Comparison of ENCODE assay signal across 15 cellular contexts in genomic region chr13:98785405-98785804, GRCh38. TPM values are rescaled to one million over a fixed set of nuclear protein-coding genes. Genes with fewer than 3 reads are reported as not detected.
DNase-seq lines count a peak whose midpoint lies in the region; ATAC-seq, FAIRE-seq and TF ChIP-seq lines count a peak whose summit lies in the region.
"Had no signal": no experiment of that assay in that cellular context is flagged by ENCODE, and none has a peak within 500 bp of the region (broad histone marks: within the 10 kb centered on the region; RNA-seq: fewer than 3 reads in every experiment).

No MANE protein-coding gene starts in this region.

- no peak for TF ChIP-seq EP300 in HepG2 (IDR thresholded peaks at IDR 0.05; ENCODE audit: low read depth in 2 of 2, low read length in 2 of 2)
- TF ChIP-seq EP300 in HepG2 (CRISPR knock-in tag; IDR thresholded peaks at IDR 0.05; ENCODE audit: borderline replicate concordance) = no peak

- DNase-seq in right lobe of liver (no peak), HepG2 (ENCODE audit: low spot score) (no peak), foreskin keratinocyte (peak in 1 of 2 donors; percentile 20), mesenteric fat pad (ENCODE audit: low spot score) (peak; percentile 79), MM.1S (no peak), WTC11 (ENCODE audit: low spot score) (no peak), small intestine (no peak)
- DNase-seq: ACHN; CD4-positive, CD25-positive, alpha-beta regulatory T cell; DMS53; GM23248; H7 had no signal

- CTCF ChIA-PET in HepG2 (lab: Yijun Ruan, JAX; ENCODE audit: low intra/inter-chr PET ratio, low total read pairs) = no interaction called here
- CTCF ChIA-PET in WTC11 (lab: Charles Lee) = no interaction called here

- ATAC-seq in right lobe of liver = peak; percentile 13 to 24 (median 23)
- ATAC-seq in HepG2 = no peak
- peak; percentile 12 for ATAC-seq in foreskin keratinocyte
- no peak for ATAC-seq in WTC11

- H3K4me2 ChIP-seq in HepG2 (ENCODE audit: low read depth, low read length) (no peak overlapping the region), MM.1S (ENCODE audit: low read depth, low read length) (no peak overlapping the region)

- no peaks in the 10 kb centered on the region; the same call in 1 of the 2 replicates for H3K27me3 Mint-ChIP-seq in WTC11 (ENCODE audit: low read depth)

- TF ChIP-seq CTCF in right lobe of liver (IDR thresholded peaks at IDR 0.05) (no peak), HepG2 (CRISPR knock-in tag; IDR thresholded peaks at IDR 0.05) (no peak), foreskin keratinocyte (conservative IDR thresholded peaks at IDR 0.05) (no peak), MM.1S (IDR thresholded peaks at IDR 0.05; ENCODE audit: low read length) (no peak), WTC11 (IDR thresholded peaks at IDR 0.05) (no peak)

- no peaks in the 10 kb centered on the region for H3F3A ChIP-seq in MM.1S (ENCODE audit: insufficient read depth, low read length)

- POLR2A ChIA-PET in HepG2 (lab: Yijun Ruan, JAX) (no interaction called here), WTC11 (lab: Charles Lee) (no interaction called here)

- H3K79me2 ChIP-seq in HepG2 (ENCODE audit: insufficient read depth, low read length) (no peaks in the 10 kb centered on the region), MM.1S (ENCODE audit: low read length) (no peaks in the 10 kb centered on the region)

- H3K27ac ChIP-seq in right lobe of liver = peak overlapping the region in 1 of 3 donors; percentile 37
- H3K27ac ChIP-seq in HepG2 (ENCODE audit: extremely low read length, insufficient read depth, low read length) = no peak overlapping the region
- H3K27ac ChIP-seq in foreskin keratinocyte = no peak overlapping the region
- H3K27ac ChIP-seq in MM.1S (ENCODE audit: low read length) = no peak overlapping the region
- no peak overlapping the region for H3K27ac ChIP-seq in small intestine (ENCODE audit: low read depth in 1 of 2, low read length in 1 of 2)
- H3K27ac ChIP-seq: GM23248 had no signal

- no peaks in the 10 kb centered on the region for H3K9me2 ChIP-seq in MM.1S (replicated peaks; ENCODE audit: insufficient read depth, low read length)

- no peak for TF ChIP-seq RAD21 in HepG2 (CRISPR knock-in tag; IDR thresholded peaks at IDR 0.05)

- intact Hi-C loops in right lobe of liver (cut with DNase I) (no loop called here), HepG2 (cut with micrococcal nuclease; ENCODE audit: unreplicated experiment) (no loop called here)

- in situ Hi-C loops in HepG2 (cut with HindIII; ENCODE audit: extremely low pct_ligation_motif_present, low pct_unique_long_range_greater_than_20kb) = no loop called here

- H3K27me3 ChIP-seq in right lobe of liver (no peaks in the 10 kb centered on the region), HepG2 (ENCODE audit: control insufficient read depth in 1 of 2, insufficient read depth in 2 of 2, low read length in 2 of 2) (peaks cover 0 to 19% of the 10 kb centered on the region in 2 experiments; a peak in 3 of 5 replicates), foreskin keratinocyte (peaks cover 14% of the 10 kb centered on the region), MM.1S (replicated peaks; ENCODE audit: insufficient read depth, low read length) (no peaks in the 10 kb centered on the region), small intestine (ENCODE audit: control insufficient read depth in 2 of 2, insufficient read depth in 2 of 2, low read length in 2 of 2) (peaks cover 0 to 3% of the 10 kb centered on the region in 2 donors)
- H3K27me3 ChIP-seq: BLaER1 treated with 17β-estradiol and CSF1 and Interleukin-3, amounts not matched to agents 10 nM and 100 nM had no signal

- no peaks in the 10 kb centered on the region for H4K20me1 ChIP-seq in HepG2 (ENCODE audit: insufficient read depth, low read length)
- H4K20me1 ChIP-seq in MM.1S (ENCODE audit: insufficient read depth, low read length) = no peaks in the 10 kb centered on the region
- H4K20me1 ChIP-seq: BLaER1 treated with 17β-estradiol and CSF1 and Interleukin-3, amounts not matched to agents 10 nM and 100 nM had no signal

- no peaks in the 10 kb centered on the region for H3K36me3 ChIP-seq in right lobe of liver
- no peaks in the 10 kb centered on the region for H3K36me3 ChIP-seq in HepG2 (replicated peaks in 1 of 2; ENCODE audit: control insufficient read depth in 1 of 2, insufficient read depth in 2 of 2, low read length in 2 of 2)
- no peaks in the 10 kb centered on the region for H3K36me3 ChIP-seq in MM.1S (replicated peaks; ENCODE audit: insufficient read depth, low read length)
- H3K36me3 ChIP-seq in small intestine (ENCODE audit: control insufficient read depth in 2 of 2, insufficient read depth in 2 of 2, low read length in 2 of 2) = no peaks in the 10 kb centered on the region
- H3K36me3 ChIP-seq: BLaER1 treated with 17β-estradiol and CSF1 and Interleukin-3, amounts not matched to agents 10 nM and 100 nM had no signal

- TF ChIP-seq POLR2A in right lobe of liver (IDR thresholded peaks at IDR 0.05) (no peak), HepG2 (IDR thresholded peaks at IDR 0.05; ENCODE audit: insufficient read depth in 1 of 2, low read depth in 2 of 2, low read length in 2 of 2) (no peak)

- WGBS in right lobe of liver (ENCODE audit: insufficient coverage, low coverage, low lambda C conversion rate, missing lambda C conversion rate) = no CpG with 5 or more reads among the region's 10 CpGs
- 83% methylated on average over 6 of the region's 10 CpGs for WGBS in HepG2 (ENCODE audit: low lambda C conversion rate)
- WGBS in small intestine, 3 donors = 79 to 88% (median 84%) methylated on average over 10 of the region's 10 CpGs

- no peak overlapping the region for H3K9ac ChIP-seq in HepG2 (ENCODE audit: insufficient read depth, low read depth, low read length)
- no peak overlapping the region for H3K9ac ChIP-seq in MM.1S (ENCODE audit: low read length)
- H3K9ac ChIP-seq: BLaER1 treated with 17β-estradiol and CSF1 and Interleukin-3, amounts not matched to agents 10 nM and 100 nM; GM23248 had no signal

- no peak overlapping the region for H3K27ac Mint-ChIP-seq in WTC11
- H3K27ac Mint-ChIP-seq: CD4-positive, CD25-positive, alpha-beta regulatory T cell had no signal

- H3K4me1 Mint-ChIP-seq in WTC11 = peaks cover 6% of the 10 kb centered on the region

- H3K36me3 Mint-ChIP-seq in WTC11 = no peaks in the 10 kb centered on the region
- H3K36me3 Mint-ChIP-seq: CD4-positive, CD25-positive, alpha-beta regulatory T cell had no signal

- H3K4me3 ChIP-seq in right lobe of liver (no peak overlapping the region), HepG2 (replicated peaks in 1 of 3; ENCODE audit: insufficient read depth in 1 of 3, low read depth in 2 of 3, low read length in 3 of 3) (no peak overlapping the region), MM.1S (ENCODE audit: low read length) (no peak overlapping the region), small intestine (ENCODE audit: low read depth in 1 of 2, low read length in 2 of 2) (no peak overlapping the region)
- H3K4me3 ChIP-seq: BLaER1 treated with 17β-estradiol and CSF1 and Interleukin-3, amounts not matched to agents 10 nM and 100 nM; GM23248 had no signal

- BruUV-seq in HepG2 (replicated peaks; lab: Mats Ljungman, UMichigan) = no TSS peak

- H3K9me3 Mint-ChIP-seq in WTC11 = peaks cover 20% of the 10 kb centered on the region

- H3K9me3 ChIP-seq in right lobe of liver = no peaks in the 10 kb centered on the region
- H3K9me3 ChIP-seq in HepG2 (ENCODE audit: low read length) = no peaks in the 10 kb centered on the region
- H3K9me3 ChIP-seq in MM.1S (replicated peaks; ENCODE audit: insufficient read depth, low read length) = no peaks in the 10 kb centered on the region
- H3K9me3 ChIP-seq in small intestine (ENCODE audit: control insufficient read depth, low read depth) = no peaks in the 10 kb centered on the region

- no peak overlapping the region for H3K4me3 Mint-ChIP-seq in WTC11
- H3K4me3 Mint-ChIP-seq: CD4-positive, CD25-positive, alpha-beta regulatory T cell had no signal

- H2AFZ ChIP-seq in HepG2 (ENCODE audit: low read length) (no peak overlapping the region), MM.1S (ENCODE audit: low read length) (no peak overlapping the region)
- H2AFZ ChIP-seq: GM23248 had no signal

- H3K4me1 ChIP-seq in right lobe of liver (peaks cover 0 to 13% (median 6%) of the 10 kb centered on the region in 4 donors), HepG2 (ENCODE audit: insufficient read depth, low read length) (no peaks in the 10 kb centered on the region), foreskin keratinocyte (no peaks in the 10 kb centered on the region), MM.1S (ENCODE audit: low read length) (no peaks in the 10 kb centered on the region), small intestine (ENCODE audit: control insufficient read depth in 2 of 2, insufficient read depth in 1 of 2, low read depth in 1 of 2, low read length in 1 of 2) (no peaks in the 10 kb centered on the region)

- FAIRE-seq in HepG2 (lab: Jason Lieb, UNC) (no peak), small intestine (lab: Jason Lieb, UNC) (no peak)

RNA-seq across cellular contexts. Expression of gene SLC15A1, which starts 32.9 kb away (rescaled TPM):
- total RNA-seq in right lobe of liver = 10 to 100 TPM; 13.5 to 26.8 (median 17.3) TPM
- total RNA-seq in HepG2 (2016; rRNA removed; fragmentation: Illumina TruSeq; extraction: Trizol) = 0.20 TPM in 2 replicates
- not detected in 2 replicates for total RNA-seq in HepG2 (2016; cell fraction: cytosol; rRNA removed; fragmentation: Illumina TruSeq; extraction: Trizol; ENCODE audit: low read depth)
- 0.11 and 0.19 TPM in 2 replicates for total RNA-seq in HepG2 (2016; cell fraction: insoluble cytoplasmic fraction; rRNA removed; fragmentation: Illumina TruSeq; extraction: Trizol)
- total RNA-seq in HepG2 (2016; cell fraction: membrane; rRNA removed; fragmentation: Illumina TruSeq; extraction: Trizol) = 0.15 and 0.17 TPM in 2 replicates
- total RNA-seq in HepG2 (2016; cell fraction: nucleus; rRNA removed; fragmentation: Illumina TruSeq; extraction: Trizol) = 0.19 and 0.31 TPM in 2 replicates
- 0.17 and 0.20 TPM in 2 replicates for polyA plus RNA-seq in HepG2 (2011; rRNA removed)
- 0.15 and 0.17 TPM in 2 replicates for polyA plus RNA-seq in HepG2 (2011; cell fraction: cytosol; rRNA removed)
- 0.27 and 0.61 TPM in 2 replicates for polyA plus RNA-seq in HepG2 (2011; cell fraction: nucleus; rRNA removed)
- polyA plus RNA-seq in HepG2 (2012) = 0.47 and 0.95 TPM in 2 replicates
- 0.03 TPM in 1 of 2 replicates, not detected in the other for polyA plus RNA-seq in HepG2 (2016; cell fraction: cytosol; fragmentation: Illumina TruSeq; extraction: Trizol; ENCODE audit: low read depth)
- polyA plus RNA-seq in HepG2 (2016; cell fraction: insoluble cytoplasmic fraction; fragmentation: Illumina TruSeq; extraction: Trizol; ENCODE audit: low read depth) = 0.08 and 0.12 TPM in 2 replicates
- polyA plus RNA-seq in HepG2 (2016; cell fraction: membrane; fragmentation: Illumina TruSeq; extraction: Trizol; ENCODE audit: low read depth) = 0.07 TPM in 2 replicates
- polyA plus RNA-seq in HepG2 (2016; cell fraction: nucleus; fragmentation: Illumina TruSeq; extraction: Trizol; ENCODE audit: insufficient read depth, low read depth) = 0.33 and 0.34 TPM in 2 replicates
- polyA minus RNA-seq in HepG2 (2011; rRNA and poly(A)+ RNA removed; ENCODE audit: low replicate concordance) = 0.50 TPM in 1 of 2 replicates, not detected in the other
- polyA minus RNA-seq in HepG2 (2011; cell fraction: cytosol; rRNA and poly(A)+ RNA removed) = not detected in 2 replicates
- 0.52 and 0.99 TPM in 2 replicates for polyA minus RNA-seq in HepG2 (2011; cell fraction: nucleus; rRNA and poly(A)+ RNA removed)
- total RNA-seq in foreskin keratinocyte = 0.04 TPM in 1 of 2 replicates, not detected in the other
- not detected in 2 replicates for polyA plus RNA-seq in foreskin keratinocyte
- total RNA-seq in mesenteric fat pad = 0.45 TPM
- 2.3 to 3.0 TPM (median 2.8 TPM) in 3 replicates for total RNA-seq in WTC11 (2021)
- 100 to 1,000 TPM in 2 of 3 donors, 10 to 100 TPM in 1; 36.9 to 422 (median 263) TPM for polyA plus RNA-seq in small intestine
- total RNA-seq: A172; CD4-positive, CD25-positive, alpha-beta regulatory T cell; GM23248; HT1080 had no signal
- polyA plus RNA-seq: CD4-positive, CD25-positive, alpha-beta regulatory T cell; GM23248 had no signal

Comparison
In these comparisons a context has a peak if more than half of its experiments do, and no peak if none do; other contexts are left out.
1. ATAC-seq: peak in right lobe of liver (4 of 4) and foreskin keratinocyte (single experiment); none in HepG2 (single experiment) and WTC11 (single experiment).